ENCODE assay signal across 9 cellular contexts in the genomic region with DNA sequence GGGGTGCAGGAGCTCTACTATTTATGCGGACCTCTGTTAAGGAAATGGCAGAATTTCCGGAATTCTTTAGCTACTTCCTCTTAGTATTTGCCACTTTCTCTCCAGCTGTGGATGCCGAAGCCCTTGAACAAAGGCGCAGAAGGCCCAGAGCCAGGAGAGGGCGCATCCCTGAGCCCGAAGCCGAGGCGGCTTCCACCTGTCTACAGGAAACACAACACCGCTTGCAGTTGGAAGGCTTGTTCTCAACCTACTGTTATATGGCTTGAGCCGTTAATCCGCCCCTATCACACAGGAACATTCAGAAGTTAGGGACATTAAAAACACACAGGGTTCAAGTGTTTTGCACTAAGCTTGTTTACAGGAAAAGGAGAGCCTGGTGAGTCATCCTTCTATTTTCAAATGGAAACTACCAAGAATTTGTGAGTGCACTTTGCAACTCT.
A peak's percentile ranks its signal among the peaks of the same experiment; 100 is the strongest.
DNase-seq lines count a peak whose midpoint lies in the region; ATAC-seq, FAIRE-seq and TF ChIP-seq lines count a peak whose summit lies in the region.
"Had no signal": no experiment of that assay in that cellular context is flagged by ENCODE, and none has a peak within 500 bp of the region (broad histone marks: within the 10 kb centered on the region; RNA-seq: fewer than 3 reads in every experiment).

No MANE protein-coding gene starts in this region.

- H3K36me3 ChIP-seq in BE2C: no peaks in the 10 kb centered on the region
- no peaks in the 10 kb centered on the region for H3K36me3 ChIP-seq in brain microvascular endothelial cell (replicated peaks)
- H3K36me3 ChIP-seq in left lung: no peaks in the 10 kb centered on the region

- FAIRE-seq in urothelium cell line (lab: Jason Lieb, UNC): no peak

- H3K27me3 ChIP-seq in BE2C (no peaks in the 10 kb centered on the region), brain microvascular endothelial cell (replicated peaks) (no peaks in the 10 kb centered on the region), left lung (no peaks in the 10 kb centered on the region)

- peak; percentile 11 for ATAC-seq in left lung
- no peak for ATAC-seq in HG03108 (IDR thresholded peaks at IDR 0.05; ENCODE audit: unreplicated experiment)
- ATAC-seq: naive thymus-derived CD8-positive, alpha-beta T cell had no signal

- H3K9me3 ChIP-seq in BE2C (no peaks in the 10 kb centered on the region), left lung (peaks cover 0 to 2% of the 10 kb centered on the region in 2 donors)

- H3K4me1 ChIP-seq in BE2C (peaks cover 6% of the 10 kb centered on the region), left lung (no peaks in the 10 kb centered on the region)

- 0 out of 2 replicates have a peak, but pooled peaks have one; percentile 11 for TF ChIP-seq CTCF in BE2C (IDR thresholded peaks at IDR 0.05; ENCODE audit: low read depth, low read length)
- TF ChIP-seq CTCF in brain microvascular endothelial cell (IDR thresholded peaks at IDR 0.05; ENCODE audit: low read depth, low read length, missing control alignments): peak; percentile 46
- no peak for TF ChIP-seq CTCF in left lung (IDR thresholded peaks at IDR 0.05)

- no peak for DNase-seq in BE2C
- DNase-seq in M059J (ENCODE audit: low read depth): peak; percentile 74
- DNase-seq in brain microvascular endothelial cell: no peak
- DNase-seq in left lung: peak in 1 of 2 donors; percentile 49
- no peak for DNase-seq in NCI-H1092 (lab: John Stamatoyannopoulos, UW)
- no peak for DNase-seq in NCI-H146 (lab: John Stamatoyannopoulos, UW)
- no peak for DNase-seq in urothelium cell line (ENCODE audit: low spot score)
- DNase-seq: naive thymus-derived CD8-positive, alpha-beta T cell had no signal

- H3K4me3 ChIP-seq in BE2C (ENCODE audit: low read depth, low read length) (no peak overlapping the region), brain microvascular endothelial cell (ENCODE audit: low read depth, low read length) (no peak overlapping the region), left lung (no peak overlapping the region)

- intact Hi-C loops in left lung (cut with DNase I): no loop called here

- in situ Hi-C loops in brain microvascular endothelial cell (cut with HindIII; ENCODE audit: low pct_ligation_motif_present, low sequenced_read_pairs): no loop called here

- no peak overlapping the region for H3K27ac ChIP-seq in brain microvascular endothelial cell
- H3K27ac ChIP-seq in left lung: no peak overlapping the region

Comparison
In these comparisons a context has a peak if more than half of its experiments do, and no peak if none do; other contexts are left out.
1. CTCF ChIP-seq: peak in BE2C (single experiment) and brain microvascular endothelial cell (single experiment); none in left lung (0 of 2).